1 cellular context compared by ENCODE assay signal in the genomic region with DNA sequence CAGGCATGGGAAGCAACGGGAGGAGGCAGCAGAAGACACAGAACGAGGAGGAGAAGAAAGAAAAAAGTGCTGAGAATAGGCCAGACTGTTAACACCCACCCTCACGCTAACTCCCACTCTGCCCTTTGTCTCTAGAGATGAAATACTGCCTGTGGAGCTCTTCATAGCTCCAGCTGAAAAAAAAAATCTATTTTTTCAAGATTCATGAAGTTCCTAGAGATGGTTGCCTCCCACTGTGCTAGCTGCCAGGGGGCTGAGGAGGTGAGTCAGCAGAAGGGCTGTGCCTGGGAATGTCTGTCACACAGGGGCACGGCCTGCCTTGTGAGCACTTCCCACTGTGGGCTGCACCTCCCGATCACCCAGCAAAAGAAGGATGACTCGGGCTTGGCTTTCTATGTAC.
TF ChIP-seq lines count a peak whose summit lies in the region.

No MANE protein-coding gene starts in this region.

TF ChIP-seq in K562, 482 proteins besides CTCF, POLR2A, EP300 and RAD21 (continued from another document):
- TF ChIP-seq TFAP4 (CRISPR knock-in tag; IDR thresholded peaks at IDR 0.05; ENCODE audit: borderline replicate concordance) (no peak), ATF1 (CRISPR knock-in tag; IDR thresholded peaks at IDR 0.05) (no peak), ATF1 (tag; IDR thresholded peaks at IDR 0.05) (no peak), KLF16 (IDR thresholded peaks at IDR 0.05) (no peak), ILF3 (IDR thresholded peaks at IDR 0.05; ENCODE audit: borderline replicate concordance) (no peak), SIN3B (IDR thresholded peaks at IDR 0.05; ENCODE audit: low read depth) (no peak), CBX3 (IDR thresholded peaks at IDR 0.05; ENCODE audit: borderline replicate concordance in 1 of 2, low read length in 2 of 2) (no peak), NFE2 (IDR thresholded peaks at IDR 0.05; ENCODE audit: low read depth) (peak; percentile 74), JUNB (CRISPR knock-in tag; conservative IDR thresholded peaks at IDR 0.05) (no peak)
